Comparison of ENCODE assay signal across 8 cellular contexts in genomic region chrX:47232197-47232802, GRCh38. TPM values are rescaled to one million over a fixed set of nuclear protein-coding genes. Genes with fewer than 3 reads are reported as not detected.
DNase-seq lines count a peak whose midpoint lies in the region; FAIRE-seq and TF ChIP-seq lines count a peak whose summit lies in the region.

No MANE protein-coding gene starts in this region.

- intact Hi-C loops in kidney (cut with DNase I): no loop called here
- intact Hi-C loops in testis (cut with DNase I; ENCODE audit: low total_unique reads): no loop called here
- intact Hi-C loops in lower leg skin (cut with DNase I; ENCODE audit: low total_unique reads): no loop called here

- FAIRE-seq in kidney (lab: Jason Lieb, UNC): no peak

- H3K4me3 Mint-ChIP-seq in T-helper 2 cell treated with Interferon-gamma antibody and Interleukin-4, amounts not matched to agents 5 μg/mL and 100 μg/mL, for 36 hours: peak overlapping the region; percentile 96
- peak overlapping the region; percentile 90 for H3K4me3 Mint-ChIP-seq in activated naive CD8-positive, alpha-beta T cell

- H3K27me3 ChIP-seq in testis: no peaks in the 10 kb centered on the region

- H3K27ac ChIP-seq in kidney (ENCODE audit: low read depth in 2 of 2, low read length in 2 of 2): peak overlapping the region; percentile 98 to 99
- H3K27ac ChIP-seq in testis: peak overlapping the region; percentile 97 to 99

- peak overlapping the region; percentile 73 to 89 for H3K9ac ChIP-seq in kidney (ENCODE audit: low read length in 2 of 2)

- DNase-seq in T-helper 2 cell treated with Interferon-gamma antibody and Interleukin-4, amounts not matched to agents 5 μg/mL and 100 μg/mL, for 36 hours (ENCODE audit: low spot score): no peak
- DNase-seq in T-helper 2 cell (no peak), kidney (no peak), testis (no peak), Ammon's horn (ENCODE audit: low spot score) (no peak), lower leg skin (ENCODE audit: low spot score in 2 of 2) (no peak), cerebellar nuclear complex (lab: John Stamatoyannopoulos, UW) (no peak)

- H3K36me3 ChIP-seq in kidney (ENCODE audit: control insufficient read depth in 1 of 2, insufficient read depth in 2 of 2, low read length in 2 of 2): peaks cover 0 to 5% of the 10 kb centered on the region in 2 donors
- no peaks in the 10 kb centered on the region for H3K36me3 ChIP-seq in testis (ENCODE audit: low read depth, missing control alignments)

- 40 to 52% methylated on average over 4 to 8 of the region's 8 CpGs for WGBS in testis, 2 donors
- WGBS in lower leg skin, 2 donors: 53 to 67% methylated on average over 6 to 8 of the region's 8 CpGs

- no peaks in the 10 kb centered on the region for H3K9me3 ChIP-seq in kidney (ENCODE audit: control insufficient read depth in 1 of 2, low read length in 2 of 2)
- H3K9me3 ChIP-seq in testis: no peaks in the 10 kb centered on the region

- TF ChIP-seq POLR2A in testis (IDR thresholded peaks at IDR 0.05): no peak
- no peak for TF ChIP-seq POLR2A in lower leg skin (IDR thresholded peaks at IDR 0.05)

- peak overlapping the region; percentile 60 to 79 for H3K4me3 ChIP-seq in kidney (ENCODE audit: low read length in 2 of 2)
- peak overlapping the region; percentile 63 to 78 for H3K4me3 ChIP-seq in testis
- H3K4me3 ChIP-seq in lower leg skin (ENCODE audit: low read depth, poor library complexity, severe bottlenecking): no peak overlapping the region

- H3K4me1 ChIP-seq in kidney (ENCODE audit: control insufficient read depth in 1 of 2, insufficient read depth in 1 of 2, low read depth in 1 of 2, low read length in 2 of 2) (peaks cover 4% of the 10 kb centered on the region in 2 donors), testis (peaks cover 3% of the 10 kb centered on the region)

- peak overlapping the region; percentile 100 for H3K27ac Mint-ChIP-seq in T-helper 2 cell treated with Interferon-gamma antibody and Interleukin-4, amounts not matched to agents 5 μg/mL and 100 μg/mL, for 36 hours
- H3K27ac Mint-ChIP-seq in activated naive CD8-positive, alpha-beta T cell: peak overlapping the region; percentile 93

- H3K27me3 Mint-ChIP-seq in T-helper 2 cell treated with Interferon-gamma antibody and Interleukin-4, amounts not matched to agents 5 μg/mL and 100 μg/mL, for 36 hours (ENCODE audit: low read depth): no peaks in the 10 kb centered on the region
- H3K27me3 Mint-ChIP-seq in activated naive CD8-positive, alpha-beta T cell: no peaks in the 10 kb centered on the region

- H3K9me3 Mint-ChIP-seq in T-helper 2 cell treated with Interferon-gamma antibody and Interleukin-4, amounts not matched to agents 5 μg/mL and 100 μg/mL, for 36 hours: no peaks in the 10 kb centered on the region
- H3K9me3 Mint-ChIP-seq in activated naive CD8-positive, alpha-beta T cell (ENCODE audit: low read depth): no peaks in the 10 kb centered on the region

- peaks cover 9% of the 10 kb centered on the region for H3K4me1 Mint-ChIP-seq in T-helper 2 cell treated with Interferon-gamma antibody and Interleukin-4, amounts not matched to agents 5 μg/mL and 100 μg/mL, for 36 hours (ENCODE audit: low read depth)
- H3K4me1 Mint-ChIP-seq in activated naive CD8-positive, alpha-beta T cell (ENCODE audit: low read depth): peaks cover 31% of the 10 kb centered on the region

- TF ChIP-seq CTCF in kidney (IDR thresholded peaks at IDR 0.05; ENCODE audit: borderline replicate concordance, extremely low read depth, insufficient read depth) (no peak), testis (IDR thresholded peaks at IDR 0.05) (no peak), lower leg skin (IDR thresholded peaks at IDR 0.05) (no peak)

- H3K36me3 Mint-ChIP-seq in T-helper 2 cell treated with Interferon-gamma antibody and Interleukin-4, amounts not matched to agents 5 μg/mL and 100 μg/mL, for 36 hours (ENCODE audit: low read depth): peaks cover 23% of the 10 kb centered on the region
- peaks cover 7% of the 10 kb centered on the region for H3K36me3 Mint-ChIP-seq in activated naive CD8-positive, alpha-beta T cell

RNA-seq across cellular contexts. Expression of gene USP11, which starts 0.5 kb away (rescaled TPM):
- 91.6 TPM for total RNA-seq in kidney
- polyA plus RNA-seq in kidney (ENCODE audit: insufficient read depth, low read depth, low replicate concordance): 30.9 TPM
- 100 to 1,000 TPM; 128 to 185 TPM for total RNA-seq in testis
- polyA plus RNA-seq in testis (ENCODE audit: insufficient read depth, low read depth, low replicate concordance): 113 TPM
- 10 to 100 TPM; 12.8 to 24.9 (median 18.7) TPM for total RNA-seq in lower leg skin

RNA-seq across cellular contexts. Expression of gene CDK16, which starts 13.8 kb away (rescaled TPM):
- total RNA-seq in kidney (96.1 TPM), testis (100 to 1,000 TPM; 195 to 245 TPM), lower leg skin (10 to 100 TPM; 57.7 to 98.0 (median 73.5) TPM)
- polyA plus RNA-seq in kidney (ENCODE audit: insufficient read depth, low read depth, low replicate concordance) (89.1 TPM), testis (ENCODE audit: insufficient read depth, low read depth, low replicate concordance) (122 TPM)

RNA-seq across cellular contexts. Expression of gene UBA1, which starts 38.7 kb away (rescaled TPM):
- total RNA-seq in kidney: 218 TPM
- polyA plus RNA-seq in kidney (ENCODE audit: insufficient read depth, low read depth, low replicate concordance): 155 TPM
- 100 to 1,000 TPM; 243 to 338 TPM for total RNA-seq in testis
- 207 TPM for polyA plus RNA-seq in testis (ENCODE audit: insufficient read depth, low read depth, low replicate concordance)
- 100 to 1,000 TPM; 112 to 159 (median 121) TPM for total RNA-seq in lower leg skin
